In genomic region chr7:130887182-130888016, GRCh38 we compare ENCODE assay signal across 2 cellular contexts.
A peak's percentile ranks its signal among the peaks of the same experiment; 100 is the strongest.
TF ChIP-seq lines count a peak whose summit lies in the region.

No MANE protein-coding gene starts in this region.

TF ChIP-seq in A549, 52 proteins besides CTCF, POLR2A, EP300 and RAD21 (continued from another document and continues in another):
- TF ChIP-seq ELK1 (IDR thresholded peaks at IDR 0.05; ENCODE audit: low read depth, low read length) = no peak
- no peak for TF ChIP-seq ZSCAN20 (CRISPR knock-in tag; IDR thresholded peaks at IDR 0.05)
- TF ChIP-seq BHLHE40 (IDR thresholded peaks at IDR 0.05; ENCODE audit: low read depth, low read length) = no peak
- TF ChIP-seq MAZ (IDR thresholded peaks at IDR 0.05; ENCODE audit: borderline replicate concordance, low read depth, low read length) = no peak
- no peak for TF ChIP-seq SMC3 (IDR thresholded peaks at IDR 0.05)
- no peak for TF ChIP-seq CHD2 (IDR thresholded peaks at IDR 0.05; ENCODE audit: low read length, partially characterized antibody)
- peak; percentile 92 for TF ChIP-seq FOSL2 (IDR thresholded peaks at IDR 0.05)
- peak; percentile 94 for TF ChIP-seq FOSL2 (CRISPR knock-in tag; IDR thresholded peaks at IDR 0.05)
- peak; percentile 99 for TF ChIP-seq GATA3 (IDR thresholded peaks at IDR 0.05; ENCODE audit: borderline replicate concordance)
- no peak for TF ChIP-seq USF2 (IDR thresholded peaks at IDR 0.05)
- no peak for TF ChIP-seq ZFP36 (IDR thresholded peaks at IDR 0.05; ENCODE audit: borderline replicate concordance, partially characterized antibody)
- peak; percentile 63; the same call in 1 of the 2 replicates for TF ChIP-seq E2F6 (IDR thresholded peaks at IDR 0.05; ENCODE audit: borderline replicate concordance, low read depth)
- no peak for TF ChIP-seq RFX5 (IDR thresholded peaks at IDR 0.05)
- TF ChIP-seq MYC (IDR thresholded peaks at IDR 0.05; ENCODE audit: borderline replicate concordance, low read length) = no peak
- TF ChIP-seq CEBPB (IDR thresholded peaks at IDR 0.05) = peak in 1 of 2 experiments; percentile 82; a peak in 2 of 4 replicates
- no peak for TF ChIP-seq HEYL (CRISPR knock-in tag; IDR thresholded peaks at IDR 0.05)
- no peak for TF ChIP-seq KDM1A (IDR thresholded peaks at IDR 0.05; ENCODE audit: low read depth)
- no peak for TF ChIP-seq RCOR1 (IDR thresholded peaks at IDR 0.05; ENCODE audit: low read depth, low read length)
- TF ChIP-seq KDM5A (IDR thresholded peaks at IDR 0.05) = no peak
- no peak for TF ChIP-seq ZNF302 (CRISPR knock-in tag; IDR thresholded peaks at IDR 0.05)
- TF ChIP-seq HOXB5 (CRISPR knock-in tag; IDR thresholded peaks at IDR 0.05) = no peak
- no peak for TF ChIP-seq HES2 (IDR thresholded peaks at IDR 0.05)
- no peak for TF ChIP-seq RNF2 (IDR thresholded peaks at IDR 0.05; ENCODE audit: borderline replicate concordance, low read depth)
- 0 out of 2 replicates have a peak, but pooled peaks have one; percentile 16 for TF ChIP-seq ATOH8 (CRISPR knock-in tag; IDR thresholded peaks at IDR 0.05; ENCODE audit: low read depth)
- TF ChIP-seq SREBF2 (IDR thresholded peaks at IDR 0.05) = no peak
- TF ChIP-seq BCL3 (IDR thresholded peaks at IDR 0.05) = peak; percentile 50; the same call in 1 of the 3 replicates
- TF ChIP-seq JUNB (IDR thresholded peaks at IDR 0.05) = peak; percentile 95
- no peak for TF ChIP-seq PHF8 (IDR thresholded peaks at IDR 0.05; ENCODE audit: borderline replicate concordance, low read depth)
- TF ChIP-seq CHD4 (IDR thresholded peaks at IDR 0.05; ENCODE audit: borderline replicate concordance) = no peak
- no peak for TF ChIP-seq NFE2L2 (conservative IDR thresholded peaks at IDR 0.05; ENCODE audit: low read length)
- no peak for TF ChIP-seq NR3C1 (IDR thresholded peaks at IDR 0.05)
- TF ChIP-seq HOXA7 (CRISPR knock-in tag; IDR thresholded peaks at IDR 0.05) = no peak
- peak; percentile 29; the same call in 1 of the 2 replicates for TF ChIP-seq HOXB13 (CRISPR knock-in tag; IDR thresholded peaks at IDR 0.05; ENCODE audit: low read depth)
- TF ChIP-seq CBX8 (IDR thresholded peaks at IDR 0.05) = no peak
- TF ChIP-seq PBX3 (IDR thresholded peaks at IDR 0.05) = peak; percentile 72; the same call in 1 of the 2 replicates

TF ChIP-seq in GM12878, 131 proteins besides CTCF, POLR2A, EP300 and RAD21 (continued from another document):
- no peak for TF ChIP-seq ZBTB11 (CRISPR knock-in tag; IDR thresholded peaks at IDR 0.05)
- no peak for TF ChIP-seq SKIL (IDR thresholded peaks at IDR 0.05; ENCODE audit: low read depth, poor library complexity, severe bottlenecking)
- TF ChIP-seq MEF2A (IDR thresholded peaks at IDR 0.05; ENCODE audit: insufficient read depth, low read depth, low read length) = no peak
